ENCODE assay signal across 12 cellular contexts in the genomic region with DNA sequence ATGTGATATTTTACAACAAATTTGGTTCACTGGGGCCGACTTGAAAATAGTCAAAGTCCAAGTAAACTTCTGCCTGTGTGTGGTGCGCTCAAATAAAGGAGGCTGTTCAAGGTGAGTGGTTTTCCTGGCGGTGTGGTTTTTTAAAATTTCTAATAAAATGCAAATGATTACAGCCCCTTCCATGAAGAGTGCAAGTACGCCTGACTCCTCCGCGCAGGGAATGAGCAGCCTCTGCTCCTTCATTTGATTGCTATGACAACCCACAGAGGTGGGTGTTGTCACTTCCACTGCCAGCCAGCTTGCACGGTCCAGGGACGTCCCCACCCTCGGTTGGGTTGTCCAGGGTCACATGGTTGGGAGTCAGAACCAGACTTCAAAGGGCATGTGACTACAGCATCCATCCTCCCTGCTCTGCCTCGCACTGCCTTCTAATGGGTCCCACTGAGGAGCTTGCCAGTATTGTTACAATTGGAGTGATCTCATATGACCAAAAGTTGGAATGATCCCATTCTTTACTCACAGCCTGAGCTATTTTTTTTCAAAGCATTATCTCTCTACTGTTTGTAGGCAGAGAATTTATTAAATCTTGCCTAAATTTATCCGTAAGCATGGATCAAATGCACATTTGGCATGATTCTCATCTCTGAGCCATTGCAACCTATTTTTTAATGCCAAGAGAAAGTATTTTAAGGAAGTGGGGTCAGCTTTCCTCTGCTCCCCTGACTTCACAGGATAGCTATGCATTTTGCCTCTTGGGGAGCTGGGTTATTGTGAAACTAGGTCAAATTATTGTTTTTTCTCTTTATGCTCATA.
DNase-seq lines count a peak whose midpoint lies in the region; ATAC-seq, FAIRE-seq and TF ChIP-seq lines count a peak whose summit lies in the region.
"Had no signal": no experiment of that assay in that cellular context is flagged by ENCODE, and none has a peak within 500 bp of the region (broad histone marks: within the 10 kb centered on the region; RNA-seq: fewer than 3 reads in every experiment).

No MANE protein-coding gene starts in this region.

- H3K36me3 ChIP-seq in body of pancreas (replicated peaks in 1 of 2; ENCODE audit: insufficient read depth in 1 of 2, low read depth in 2 of 2), result no peaks in the 10 kb centered on the region
- no peaks in the 10 kb centered on the region for H3K36me3 ChIP-seq in subcutaneous abdominal adipose tissue (ENCODE audit: control insufficient read depth in 5 of 5, insufficient read depth in 5 of 5, low read length in 5 of 5)

- TF ChIP-seq CTCF in body of pancreas (IDR thresholded peaks at IDR 0.05), result no peak

- no peak for FAIRE-seq in GM12891 (lab: Jason Lieb, UNC)

- no peak overlapping the region for H3K4me3 ChIP-seq in body of pancreas
- no peak overlapping the region for H3K4me3 ChIP-seq in subcutaneous abdominal adipose tissue (ENCODE audit: low read depth in 1 of 5, low read length in 5 of 5)

- peak overlapping the region in 1 of 5 donors; percentile 31 for H3K9ac ChIP-seq in subcutaneous abdominal adipose tissue (ENCODE audit: low read length in 5 of 5)
- H3K9ac ChIP-seq: parathyroid adenoma had no signal

- 67% methylated on average over 11 of the region's 11 CpGs for WGBS in body of pancreas, 2 donors

- H3K27ac ChIP-seq in body of pancreas (no peak overlapping the region), subcutaneous abdominal adipose tissue (ENCODE audit: low read depth, low read length) (peak overlapping the region; percentile 69)
- H3K27ac ChIP-seq: parathyroid adenoma had no signal

- intact Hi-C loops in body of pancreas (cut with DNase I), result no loop called here

- H3K9me3 ChIP-seq in body of pancreas (no peaks in the 10 kb centered on the region), subcutaneous abdominal adipose tissue (ENCODE audit: control insufficient read depth in 5 of 5, low read length in 5 of 5) (no peaks in the 10 kb centered on the region)

- peak; percentile 52 for ATAC-seq in body of pancreas
- ATAC-seq in HG02763 (IDR thresholded peaks at IDR 0.05; ENCODE audit: unreplicated experiment), result no peak

- TF ChIP-seq POLR2A in body of pancreas (IDR thresholded peaks at IDR 0.05) (no peak), GM12891 (IDR thresholded peaks at IDR 0.05; ENCODE audit: low read depth, low read length) (no peak)

- DNase-seq in HS-27A (ENCODE audit: low read depth) (peak; percentile 11), body of pancreas (peak in 1 of 4 donors; percentile 30), kidney glomerular epithelial cell (lab: John Stamatoyannopoulos, UW) (peak; percentile 49), HuH-7.5 (ENCODE audit: low spot score) (no peak), GM12891 (ENCODE audit: insufficient read length, low spot score) (no peak)
- DNase-seq in activated CD4-positive, alpha-beta T cell treated with anti-CD3 and anti-CD28 coated beads, Interleukin-2, amount 50 U/mL, for 1 hour, result no peak
- DNase-seq: activated CD4-positive, alpha-beta T cell treated with anti-CD3 and anti-CD28 coated beads for 4 hours; effector memory CD8-positive, alpha-beta T cell; NCI-H510A treated with DMSO at 0.1 percent for 48 hours had no signal

- H3K4me1 ChIP-seq in body of pancreas (peaks cover 32% of the 10 kb centered on the region), subcutaneous abdominal adipose tissue (ENCODE audit: control insufficient read depth in 5 of 5, insufficient read depth in 5 of 5, low read length in 5 of 5) (peaks cover 2 to 41% (median 36%) of the 10 kb centered on the region in 5 donors)

- H3K27me3 ChIP-seq in body of pancreas, result no peaks in the 10 kb centered on the region
- H3K27me3 ChIP-seq in subcutaneous abdominal adipose tissue (ENCODE audit: control insufficient read depth in 5 of 5, insufficient read depth in 4 of 5, low read length in 5 of 5), result no peaks in the 10 kb centered on the region

TF ChIP-seq in GM12891, 5 proteins besides CTCF, POLR2A, EP300 and RAD21:
- no peak for TF ChIP-seq SPI1 (IDR thresholded peaks at IDR 0.05; ENCODE audit: low read depth, low read length)

Comparison
In these comparisons a context has a peak if more than half of its experiments do, and no peak if none do; other contexts are left out.
1. DNase-seq: peak in HS-27A (single experiment) and kidney glomerular epithelial cell (single experiment); none in HuH-7.5 (single experiment), activated CD4-positive, alpha-beta T cell treated with anti-CD3 and anti-CD28 coated beads, Interleukin-2, amount 50 U/mL, for 1 hour (single experiment) and GM12891 (single experiment).